Comparison of ENCODE assay signal across 31 cellular contexts in genomic region chr17:39629494-39629880, GRCh38. TPM values are rescaled to one million over a fixed set of nuclear protein-coding genes. Genes with fewer than 3 reads are reported as not detected.
DNase-seq lines count a peak whose midpoint lies in the region; ATAC-seq and TF ChIP-seq lines count a peak whose summit lies in the region.
"Had no signal": no experiment of that assay in that cellular context is flagged by ENCODE, and none has a peak within 500 bp of the region (broad histone marks: within the 10 kb centered on the region; RNA-seq: fewer than 3 reads in every experiment).

No MANE protein-coding gene starts in this region.

- no peaks in the 10 kb centered on the region; a peak in 2 of 22 replicates for H4K20me1 ChIP-seq in BLaER1 treated with 17β-estradiol and CSF1 and Interleukin-3, amounts not matched to agents 10 nM and 100 nM

- TF ChIP-seq POLR2A in prostate gland (IDR thresholded peaks at IDR 0.05) = no peak

- ATAC-seq in left colon = peak; percentile 36
- no peak for ATAC-seq in GM18868 (IDR thresholded peaks at IDR 0.05; ENCODE audit: unreplicated experiment)
- ATAC-seq in GM21367 (IDR thresholded peaks at IDR 0.05; ENCODE audit: unreplicated experiment) = no peak
- ATAC-seq: activated T-cell treated with anti-CD3 and anti-CD28 coated beads, Interleukin-2, amount 50 U/mL, for 72 hours; foreskin keratinocyte; GM12878; heart right ventricle; left cardiac atrium; natural killer cell; Panc1 had no signal

- H3K9ac ChIP-seq in BLaER1 treated with 17β-estradiol and CSF1 and Interleukin-3, amounts not matched to agents 10 nM and 100 nM = no peak overlapping the region

- no peaks in the 10 kb centered on the region for H3K9me3 ChIP-seq in BLaER1 treated with 17β-estradiol and CSF1 and Interleukin-3, amounts not matched to agents 10 nM and 100 nM (replicated peaks in 1 of 11)
- no peaks in the 10 kb centered on the region for H3K9me3 ChIP-seq in prostate gland
- H3K9me3 ChIP-seq: adrenal gland, Caco-2, heart right ventricle, stomach had no signal

- no peak overlapping the region for H3K4me3 ChIP-seq in BLaER1 treated with 17β-estradiol and CSF1 and Interleukin-3, amounts not matched to agents 10 nM and 100 nM
- H3K4me3 ChIP-seq in prostate gland = no peak overlapping the region
- H3K4me3 ChIP-seq: adrenal gland, GM12878, heart right ventricle, stomach had no signal

- H3K36me3 ChIP-seq in BLaER1 treated with 17β-estradiol and CSF1 and Interleukin-3, amounts not matched to agents 10 nM and 100 nM = no peaks in the 10 kb centered on the region
- no peaks in the 10 kb centered on the region for H3K36me3 ChIP-seq in prostate gland
- H3K36me3 ChIP-seq: adrenal gland, heart right ventricle, stomach had no signal

- peaks cover 5 to 66% (median 47%) of the 10 kb centered on the region in 10 experiments; a peak in 18 of 20 replicates for H3K4me1 ChIP-seq in BLaER1 treated with 17β-estradiol and CSF1 and Interleukin-3, amounts not matched to agents 10 nM and 100 nM
- peaks cover 28% of the 10 kb centered on the region for H3K4me1 ChIP-seq in prostate gland (replicated peaks)
- H3K4me1 ChIP-seq: Caco-2 had no signal

- 50% methylated on average over 3 of the region's 3 CpGs for WGBS in prostate gland

- TF ChIP-seq CTCF in prostate gland (IDR thresholded peaks at IDR 0.05) (no peak), GM10266 (IDR thresholded peaks at IDR 0.05; ENCODE audit: control insufficient read depth, insufficient read depth, low read depth, missing control alignments) (no peak)

- intact Hi-C loops in left colon (cut with DNase I, micrococcal nuclease) (no loop called here), prostate gland (cut with DNase I) (no loop called here)

- no peak overlapping the region for H3K27ac ChIP-seq in BLaER1 treated with 17β-estradiol and CSF1 and Interleukin-3, amounts not matched to agents 10 nM and 100 nM
- peak overlapping the region; percentile 68 to 88 for H3K27ac ChIP-seq in prostate gland
- H3K27ac ChIP-seq: adrenal gland, foreskin keratinocyte, heart right ventricle had no signal

- DNase-seq in NCI-H2107 treated with DMSO at 0.1 percent for 48 hours (lab: John Stamatoyannopoulos, UW; ENCODE audit: unreplicated experiment) = peak; percentile 74
- peak; percentile 74 to 87 for DNase-seq in left colon
- DNase-seq in prostate gland (ENCODE audit: low spot score) = no peak
- no peak for DNase-seq in RPMI8226
- no peak for DNase-seq in GM10266 (ENCODE audit: extremely low spot score)
- DNase-seq: activated CD4-positive, alpha-beta T cell treated with anti-CD3 and anti-CD28 coated beads, Interleukin-2, amount 10 ng/mL, durations not matched to agents 24 days and 14 days; activated naive CD4-positive, alpha-beta T cell; activated T-cell treated with anti-CD3 and anti-CD28 coated beads, Interleukin-2, amount 50 U/mL, for 72 hours; adrenal gland; C1 segment of cervical spinal cord; Caco-2; foreskin keratinocyte; heart right ventricle; IMR-90; left cardiac atrium; mesenchymal stem cell; natural killer cell; NCI-H1092; NCI-H187 treated with DMSO at 0.1 percent for 48 hours; NK-92 treated with Interleukin-12 subunit alpha and Interleukin-12 subunit beta, amount 100 ng/mL, for 24 hours; retina; SIG-M5; stimulated activated CD4-positive, alpha-beta T cell treated with anti-CD3 and anti-CD28 coated beads, Interleukin-2, amount 100 ng/mL, for 24 hours; T-helper 9 cell had no signal

- peak overlapping the region in 9 of 11 experiments; percentile 9 to 67 (median 61); a peak in 16 of 22 replicates for H3K4me2 ChIP-seq in BLaER1 treated with 17β-estradiol and CSF1 and Interleukin-3, amounts not matched to agents 10 nM and 100 nM

- H3K27me3 ChIP-seq in BLaER1 treated with 17β-estradiol and CSF1 and Interleukin-3, amounts not matched to agents 10 nM and 100 nM = peaks cover 20 to 36% (median 26%) of the 10 kb centered on the region in 11 experiments
- no peaks in the 10 kb centered on the region for H3K27me3 ChIP-seq in prostate gland (replicated peaks; ENCODE audit: insufficient read depth)

RNA-seq across cellular contexts. Expression of gene PPP1R1B, which starts 2.7 kb away (rescaled TPM):
- total RNA-seq in left colon (100 to 1,000 TPM; 259 to 404 TPM), prostate gland (100 to 1,000 TPM in 1 of 2 donors, 10 to 100 TPM in 1; 69.0 to 108 TPM)
- total RNA-seq: activated CD4-positive, alpha-beta T cell treated with anti-CD3 and anti-CD28 coated beads, Interleukin-2, amount 10 ng/mL, durations not matched to agents 24 days and 14 days; activated T-cell treated with anti-CD3 and anti-CD28 coated beads, Interleukin-2, amount 50 U/mL, for 72 hours; Caco-2; GM12878; IMR-90; natural killer cell; osteoblast had no signal

RNA-seq across cellular contexts. Expression of gene STARD3, which starts 7.5 kb away (rescaled TPM):
- total RNA-seq in left colon (10 to 100 TPM; 37.2 to 44.3 TPM), prostate gland (100 to 1,000 TPM in 1 of 2 donors, 10 to 100 TPM in 1; 52.5 to 202 TPM)

RNA-seq across cellular contexts. Expression of gene NEUROD2, which starts 21.8 kb away (rescaled TPM):
- total RNA-seq in left colon (under 1 TPM in 1 of 2 donors, not detected in 1; 0.12 TPM), prostate gland (under 1 TPM in 1 of 2 donors, not detected in 1; 0.17 TPM)
- total RNA-seq: activated CD4-positive, alpha-beta T cell treated with anti-CD3 and anti-CD28 coated beads, Interleukin-2, amount 10 ng/mL, durations not matched to agents 24 days and 14 days; activated T-cell treated with anti-CD3 and anti-CD28 coated beads, Interleukin-2, amount 50 U/mL, for 72 hours; adrenal gland; Caco-2; foreskin keratinocyte; GM12878; heart right ventricle; IMR-90; left cardiac atrium; natural killer cell; osteoblast; stomach had no signal

RNA-seq across cellular contexts. Expression of gene TCAP, which starts 35.7 kb away (rescaled TPM):
- under 1 TPM; 0.43 to 0.50 TPM for total RNA-seq in left colon
- total RNA-seq in prostate gland = 10 to 100 TPM in 1 of 2 donors, 1 to 10 TPM in 1; 4.3 to 44.3 TPM

RNA-seq across cellular contexts. Expression of gene PNMT, which starts 38.8 kb away (rescaled TPM):
- total RNA-seq in left colon (1 to 10 TPM in 1 of 2 donors, under 1 TPM in 1; 0.73 to 1.0 TPM), prostate gland (1 to 10 TPM; 2.7 to 5.8 TPM)
- total RNA-seq: activated CD4-positive, alpha-beta T cell treated with anti-CD3 and anti-CD28 coated beads, Interleukin-2, amount 10 ng/mL, durations not matched to agents 24 days and 14 days; Caco-2; foreskin keratinocyte; GM12878; IMR-90; osteoblast had no signal

Comparison
In these comparisons a context has a peak if more than half of its experiments do, and no peak if none do; other contexts are left out.
1. H3K27ac ChIP-seq: peak in prostate gland (2 of 2); none in BLaER1 treated with 17β-estradiol and CSF1 and Interleukin-3, amounts not matched to agents 10 nM and 100 nM (0 of 11).
2. DNase-seq: peak in NCI-H2107 treated with DMSO at 0.1 percent for 48 hours (single experiment) and left colon (2 of 2); none in prostate gland (single experiment), RPMI8226 (single experiment) and GM10266 (single experiment).